ENCODE assay signal across 7 cellular contexts in the genomic region with DNA sequence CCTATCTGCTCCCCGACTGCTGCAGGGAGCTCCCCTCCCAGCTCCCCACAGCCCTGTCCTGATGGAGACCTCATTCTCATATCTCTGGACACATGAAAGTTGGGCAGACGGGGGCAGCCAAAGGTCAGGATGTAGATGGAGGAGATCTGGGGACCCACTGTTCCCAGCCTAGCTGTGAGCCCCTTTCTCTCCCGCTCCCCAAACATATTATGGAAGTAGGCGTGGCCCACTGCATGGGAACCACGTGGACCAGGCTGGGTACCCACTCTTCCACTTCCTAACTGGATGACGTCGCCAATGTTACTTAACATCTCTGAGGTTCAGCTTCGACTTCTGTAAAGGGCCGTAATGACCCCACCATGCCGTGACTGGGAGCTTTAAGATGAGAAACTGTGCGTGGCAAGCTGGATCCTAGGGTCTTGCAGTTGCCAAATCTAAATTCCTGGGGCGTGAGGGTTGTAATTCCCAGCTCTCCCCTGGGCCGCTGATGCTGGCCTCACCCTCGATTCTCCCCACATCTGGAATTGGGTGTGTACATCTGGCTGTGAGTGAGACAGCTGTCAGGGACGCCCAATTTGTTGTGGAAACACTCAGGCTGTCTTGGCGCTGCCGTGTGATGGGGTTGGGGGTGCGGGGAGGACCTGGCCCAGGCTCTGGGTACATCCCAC. TPM values are rescaled to one million over a fixed set of nuclear protein-coding genes. Genes with fewer than 3 reads are reported as not detected.
DNase-seq lines count a peak whose midpoint lies in the region; ATAC-seq and TF ChIP-seq lines count a peak whose summit lies in the region.

No MANE protein-coding gene starts in this region.

- H3K27me3 ChIP-seq in iPS-15b (ENCODE audit: control insufficient read depth, insufficient read depth, low read length) = peaks cover 12% of the 10 kb centered on the region

- POLR2A ChIA-PET in activated CD4-positive, alpha-beta memory T cell treated with anti-CD3 and anti-CD28 coated beads, Interleukin-2, amount 10 ng/mL, durations not matched to agents 7 days and 5 days (lab: Charles Lee) = interaction anchor here (0.7 to 3.2 kb wide), 7 partner anchors 13 to 195 kb away, joined by 3 to 28 read pairs (median 3); a partner anchor contains a TSS

- ATAC-seq in stimulated activated naive B cell treated with anti-CD40 and anti-IgM and Interleukin-4, amounts not matched to agents 10 μg/mL and 1 μg/mL and 100 μg/mL, for 72 hours (replicated peaks) = no peak

- peaks cover 9% of the 10 kb centered on the region for H3K36me3 ChIP-seq in iPS-15b (ENCODE audit: control insufficient read depth, insufficient read depth, low read length)

- peaks cover 9% of the 10 kb centered on the region for H3K4me1 ChIP-seq in iPS-15b (ENCODE audit: control insufficient read depth, insufficient read depth, low read length)

- H3K27me3 Mint-ChIP-seq in activated CD4-positive, alpha-beta memory T cell treated with anti-CD3 and anti-CD28 coated beads, Interleukin-2, amount 10 ng/mL, durations not matched to agents 7 days and 5 days = peaks cover 20% of the 10 kb centered on the region
- peaks cover 11 to 15% of the 10 kb centered on the region in 2 donors for H3K27me3 Mint-ChIP-seq in stimulated activated naive B cell treated with anti-CD40 and anti-IgM and Interleukin-4, amounts not matched to agents 10 μg/mL and 1 μg/mL and 100 μg/mL, for 72 hours

- DNase-seq in HT1080 (ENCODE audit: low read depth) = peak; percentile 56
- no peak for DNase-seq in activated CD4-positive, alpha-beta memory T cell treated with anti-CD3 and anti-CD28 coated beads, Interleukin-2, amount 10 ng/mL, durations not matched to agents 7 days and 5 days
- DNase-seq in stimulated activated naive B cell treated with anti-CD40 and anti-IgM and Interleukin-4, amounts not matched to agents 10 μg/mL and 1 μg/mL and 100 μg/mL, for 72 hours = no peak
- DNase-seq in ACHN = no peak
- no peak for DNase-seq in GM13977 (ENCODE audit: low spot score)
- DNase-seq in NCI-H187 treated with DMSO at 0.1 percent for 48 hours (lab: John Stamatoyannopoulos, UW) = no peak

- in situ Hi-C loops in ACHN (cut with HindIII; ENCODE audit: low pct_ligation_motif_present, low pct_unique_long_range_greater_than_20kb, low sequenced_read_pairs) = no loop called here
- in situ Hi-C loops in GM13977 (cut with MboI; ENCODE audit: low pct_unique_long_range_greater_than_20kb, low sequenced_read_pairs, unreplicated experiment) = no loop called here

- peak overlapping the region; percentile 82 for H3K4me3 ChIP-seq in iPS-15b (ENCODE audit: low read depth, low read length)

- no peak overlapping the region for H3K9ac ChIP-seq in iPS-15b (ENCODE audit: low read depth, low read length)

- H3K4me3 Mint-ChIP-seq in activated CD4-positive, alpha-beta memory T cell treated with anti-CD3 and anti-CD28 coated beads, Interleukin-2, amount 10 ng/mL, durations not matched to agents 7 days and 5 days = peak overlapping the region; percentile 10
- H3K4me3 Mint-ChIP-seq in stimulated activated naive B cell treated with anti-CD40 and anti-IgM and Interleukin-4, amounts not matched to agents 10 μg/mL and 1 μg/mL and 100 μg/mL, for 72 hours = peak overlapping the region in 1 of 2 donors; percentile 32

- H3K9me3 Mint-ChIP-seq in activated CD4-positive, alpha-beta memory T cell treated with anti-CD3 and anti-CD28 coated beads, Interleukin-2, amount 10 ng/mL, durations not matched to agents 7 days and 5 days = no peaks in the 10 kb centered on the region
- no peaks in the 10 kb centered on the region for H3K9me3 Mint-ChIP-seq in stimulated activated naive B cell treated with anti-CD40 and anti-IgM and Interleukin-4, amounts not matched to agents 10 μg/mL and 1 μg/mL and 100 μg/mL, for 72 hours

- H3K36me3 Mint-ChIP-seq in activated CD4-positive, alpha-beta memory T cell treated with anti-CD3 and anti-CD28 coated beads, Interleukin-2, amount 10 ng/mL, durations not matched to agents 7 days and 5 days (ENCODE audit: low read depth) = no peaks in the 10 kb centered on the region
- peaks cover 4 to 5% of the 10 kb centered on the region in 2 donors for H3K36me3 Mint-ChIP-seq in stimulated activated naive B cell treated with anti-CD40 and anti-IgM and Interleukin-4, amounts not matched to agents 10 μg/mL and 1 μg/mL and 100 μg/mL, for 72 hours

- no peaks in the 10 kb centered on the region for H3K9me3 ChIP-seq in iPS-15b (ENCODE audit: control insufficient read depth, insufficient read depth, low read length)

- H3K4me1 Mint-ChIP-seq in activated CD4-positive, alpha-beta memory T cell treated with anti-CD3 and anti-CD28 coated beads, Interleukin-2, amount 10 ng/mL, durations not matched to agents 7 days and 5 days = peaks cover 11% of the 10 kb centered on the region
- peaks cover 11 to 19% of the 10 kb centered on the region in 2 donors for H3K4me1 Mint-ChIP-seq in stimulated activated naive B cell treated with anti-CD40 and anti-IgM and Interleukin-4, amounts not matched to agents 10 μg/mL and 1 μg/mL and 100 μg/mL, for 72 hours

- no peak overlapping the region for H3K27ac Mint-ChIP-seq in activated CD4-positive, alpha-beta memory T cell treated with anti-CD3 and anti-CD28 coated beads, Interleukin-2, amount 10 ng/mL, durations not matched to agents 7 days and 5 days
- peak overlapping the region; percentile 37 for H3K27ac Mint-ChIP-seq in stimulated activated naive B cell treated with anti-CD40 and anti-IgM and Interleukin-4, amounts not matched to agents 10 μg/mL and 1 μg/mL and 100 μg/mL, for 72 hours

- TF ChIP-seq CTCF in GM13977 (IDR thresholded peaks at IDR 0.05; ENCODE audit: extremely low read depth, insufficient read depth, missing control alignments) = no peak

- CTCF ChIA-PET in activated CD4-positive, alpha-beta memory T cell treated with anti-CD3 and anti-CD28 coated beads, Interleukin-2, amount 10 ng/mL, durations not matched to agents 7 days and 5 days (lab: Charles Lee) = interaction anchor here (0.7 to 8.5 kb wide), 20 partner anchors 8 to 469 kb away, joined by 3 to 172 read pairs (median 6); a partner anchor contains a TSS

RNA-seq across cellular contexts. Expression of a gene that starts 1.8 kb away (rescaled TPM):
- total RNA-seq in HT1080 (2014; rRNA removed; shearing (Covaris generic)) = 35.3 and 42.7 TPM in 2 replicates
- 46.6 and 55.5 TPM in 2 replicates for polyA plus RNA-seq in HT1080 (2015; cell fraction: cytosol; rRNA removed)
- polyA plus RNA-seq in HT1080 (2015; cell fraction: nucleus; rRNA removed) = 45.7 TPM in 2 replicates
- under 1 TPM; 0.38 to 0.70 TPM for total RNA-seq in activated CD4-positive, alpha-beta memory T cell treated with anti-CD3 and anti-CD28 coated beads, Interleukin-2, amount 10 ng/mL, durations not matched to agents 7 days and 5 days

RNA-seq across cellular contexts. Expression of a gene that starts 17.2 kb away (rescaled TPM):
- 43.7 and 50.8 TPM in 2 replicates for total RNA-seq in HT1080 (2014; rRNA removed; shearing (Covaris generic))
- 48.2 and 50.8 TPM in 2 replicates for polyA plus RNA-seq in HT1080 (2015; cell fraction: cytosol; rRNA removed)
- 77.3 and 95.8 TPM in 2 replicates for polyA plus RNA-seq in HT1080 (2015; cell fraction: nucleus; rRNA removed)
- total RNA-seq in activated CD4-positive, alpha-beta memory T cell treated with anti-CD3 and anti-CD28 coated beads, Interleukin-2, amount 10 ng/mL, durations not matched to agents 7 days and 5 days = 10 to 100 TPM; 80.7 to 82.0 TPM

RNA-seq across cellular contexts. Expression of a gene that starts 38.1 kb away (rescaled TPM):
- total RNA-seq in HT1080 (2014; rRNA removed; shearing (Covaris generic)) = 0.40 and 0.51 TPM in 2 replicates
- 0.44 and 0.45 TPM in 2 replicates for polyA plus RNA-seq in HT1080 (2015; cell fraction: cytosol; rRNA removed)
- polyA plus RNA-seq in HT1080 (2015; cell fraction: nucleus; rRNA removed) = 0.35 and 0.48 TPM in 2 replicates
- total RNA-seq in activated CD4-positive, alpha-beta memory T cell treated with anti-CD3 and anti-CD28 coated beads, Interleukin-2, amount 10 ng/mL, durations not matched to agents 7 days and 5 days = under 1 TPM; 0.58 to 0.88 TPM

RNA-seq across cellular contexts. Expression of a gene that starts 54.7 kb away (rescaled TPM):
- 21.4 and 24.2 TPM in 2 replicates for total RNA-seq in HT1080 (2014; rRNA removed; shearing (Covaris generic))
- 18.3 and 18.8 TPM in 2 replicates for polyA plus RNA-seq in HT1080 (2015; cell fraction: cytosol; rRNA removed)
- 50.9 and 60.8 TPM in 2 replicates for polyA plus RNA-seq in HT1080 (2015; cell fraction: nucleus; rRNA removed)
- total RNA-seq in activated CD4-positive, alpha-beta memory T cell treated with anti-CD3 and anti-CD28 coated beads, Interleukin-2, amount 10 ng/mL, durations not matched to agents 7 days and 5 days = 10 to 100 TPM; 42.0 to 51.1 TPM

Comparison
In these comparisons a context has a peak if more than half of its experiments do, and no peak if none do; other contexts are left out.
1. RNA of a gene that starts 1.8 kb away (total RNA-seq): 35.3 to 42.7 TPM in HT1080; 0.38 to 0.70 TPM in activated CD4-positive, alpha-beta memory T cell treated with anti-CD3 and anti-CD28 coated beads, Interleukin-2, amount 10 ng/mL, durations not matched to agents 7 days and 5 days; every median in the first group is over 10 times any median in the second.